Comparison of ENCODE assay signal across 11 cellular contexts in the genomic region with DNA sequence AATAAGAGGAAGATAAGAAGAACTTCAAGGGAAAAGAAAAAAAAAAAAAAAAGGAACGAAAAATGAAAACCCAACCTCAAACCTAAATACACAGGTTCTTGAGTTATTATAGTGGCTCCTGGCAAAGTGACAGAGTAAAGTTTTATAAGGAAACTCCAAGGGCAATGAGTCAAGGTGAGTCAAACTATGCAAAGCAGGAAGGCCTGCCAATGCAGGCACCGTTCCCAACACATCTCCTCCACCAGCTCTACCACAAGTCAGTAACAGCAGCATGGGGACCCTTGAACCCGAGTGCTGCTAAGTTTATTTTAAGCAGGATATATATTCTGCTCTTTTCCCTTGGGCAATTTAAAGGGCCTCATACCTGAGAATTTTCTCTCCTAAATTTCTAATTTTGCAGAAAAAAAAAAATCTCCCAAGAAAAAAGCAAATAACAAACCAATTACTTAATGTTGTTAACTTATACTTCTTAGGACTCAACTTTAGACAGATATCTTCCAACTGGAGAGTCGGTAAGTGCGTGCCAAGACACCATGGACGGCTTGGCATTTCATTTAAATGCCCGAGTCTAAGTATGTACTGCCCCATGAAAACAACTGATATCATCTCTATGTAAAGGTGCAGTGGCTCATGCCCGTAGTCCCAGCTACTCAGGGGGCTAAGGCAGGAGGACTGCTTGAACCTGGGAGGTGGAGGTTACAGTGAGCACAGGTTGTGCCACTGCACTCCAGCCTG.
DNase-seq lines count a peak whose midpoint lies in the region; ATAC-seq and TF ChIP-seq lines count a peak whose summit lies in the region.
"Had no signal": no experiment of that assay in that cellular context is flagged by ENCODE, and none has a peak within 500 bp of the region (broad histone marks: within the 10 kb centered on the region; RNA-seq: fewer than 3 reads in every experiment).

No MANE protein-coding gene starts in this region.

- TF ChIP-seq RAD21 in IMR-90 (IDR thresholded peaks at IDR 0.05; ENCODE audit: low read length) = no peak

- peaks cover 45% of the 10 kb centered on the region for H3K9me1 ChIP-seq in IMR-90 (ENCODE audit: insufficient read depth, low read length)

- H2AFZ ChIP-seq in ACC112 (ENCODE audit: low read length, unreplicated experiment) (no peak overlapping the region), IMR-90 (replicated peaks; ENCODE audit: low read length, poor library complexity) (no peak overlapping the region)

- H3K36me3 Mint-ChIP-seq in activated CD4-positive, alpha-beta memory T cell treated with anti-CD3 and anti-CD28 coated beads, Interleukin-2, amount 10 ng/mL, durations not matched to agents 7 days and 5 days (ENCODE audit: low read depth) = peaks cover 44% of the 10 kb centered on the region
- peaks cover 41% of the 10 kb centered on the region for H3K36me3 Mint-ChIP-seq in nephron progenitor cell (ENCODE audit: low read depth)

- H2BK5ac ChIP-seq in IMR-90 (ENCODE audit: low read depth, low read length, poor library complexity, severe bottlenecking) = peak overlapping the region; percentile 75

- H4K20me1 ChIP-seq in IMR-90 (ENCODE audit: insufficient read depth, low read length) = peaks cover 7% of the 10 kb centered on the region; the same call in 1 of the 2 replicates

- H3K18ac ChIP-seq in IMR-90 (ENCODE audit: low read depth, low read length) = no peak overlapping the region

- no peak for ATAC-seq in IMR-90 (ENCODE audit: low read depth)

- peak overlapping the region; percentile 20 for H3K4me3 ChIP-seq in ACC112 (ENCODE audit: low read depth, low read length)
- H3K4me3 ChIP-seq in IMR-90 (ENCODE audit: insufficient read depth, low read depth, low read length) = no peak overlapping the region
- H3K4me3 ChIP-seq in breast epithelium = no peak overlapping the region

- POLR2A ChIA-PET in IMR-90 (lab: Charles Lee; ENCODE audit: unreplicated experiment) = no interaction called here
- POLR2A ChIA-PET in activated CD4-positive, alpha-beta memory T cell treated with anti-CD3 and anti-CD28 coated beads, Interleukin-2, amount 10 ng/mL, durations not matched to agents 7 days and 5 days (lab: Charles Lee) = no interaction called here

- no peak for TF ChIP-seq POLR2A in IMR-90 (IDR thresholded peaks at IDR 0.05; ENCODE audit: low read depth, low read length)
- TF ChIP-seq POLR2A in breast epithelium (IDR thresholded peaks at IDR 0.05) = no peak

- WGBS in IMR-90 (ENCODE audit: extremely low coverage in 2 of 2, insufficient read length in 1 of 2), 2 experiments = 95% methylated on average over 4 of the region's 8 CpGs; no CpG with 5 or more reads in 1 of the 2 experiments

- H3K56ac ChIP-seq in IMR-90 (ENCODE audit: extremely low read depth, insufficient read depth, low read length) = no peak overlapping the region

- DNase-seq in IMR-90 (peak; percentile 93), breast epithelium (ENCODE audit: low spot score in 2 of 2) (peak; percentile 63 to 73), kidney tubule cell (ENCODE audit: low spot score) (peak; percentile 85), NCI-H82 treated with DMSO at 0.1 percent for 48 hours (lab: John Stamatoyannopoulos, UW; ENCODE audit: unreplicated experiment) (no peak), HuH-7.5 (ENCODE audit: low spot score) (no peak), nephron progenitor cell (no peak)
- DNase-seq in activated CD4-positive, alpha-beta memory T cell treated with anti-CD3 and anti-CD28 coated beads, Interleukin-2, amount 10 ng/mL, durations not matched to agents 7 days and 5 days = no peak
- DNase-seq: effector CD4-positive, alpha-beta T cell; MV-4-11 had no signal

- H2BK15ac ChIP-seq in IMR-90 (ENCODE audit: low read depth, low read length) = 0 out of 3 replicates have a peak overlapping the region, but pooled peaks have one; percentile 21

- in situ Hi-C loops in IMR-90 (cut with MboI; ENCODE audit: low sequenced_read_pairs) = loop anchor here (25.0 kb wide), 1 partner anchor 673 kb away; no protein-coding TSS in a partner anchor

- peak overlapping the region in 1 of 2 experiments; percentile 43; a peak in 2 of 4 replicates for H4K8ac ChIP-seq in IMR-90 (ENCODE audit: low read depth in 2 of 2, low read length in 2 of 2)

- H3K4me2 ChIP-seq in IMR-90 (ENCODE audit: low read depth, low read length) = no peak overlapping the region; the same call in 1 of the 2 replicates

- H3K4me1 Mint-ChIP-seq in activated CD4-positive, alpha-beta memory T cell treated with anti-CD3 and anti-CD28 coated beads, Interleukin-2, amount 10 ng/mL, durations not matched to agents 7 days and 5 days = no peaks in the 10 kb centered on the region
- H3K4me1 Mint-ChIP-seq in nephron progenitor cell = peaks cover 5% of the 10 kb centered on the region
- H3K4me1 Mint-ChIP-seq: CD14-positive monocyte had no signal

- H4K5ac ChIP-seq in IMR-90 (ENCODE audit: low read depth, low read length) = no peak overlapping the region

- H2AK9ac ChIP-seq in IMR-90 (replicated peaks; ENCODE audit: low read depth, low read length, poor library complexity) = no peak overlapping the region

- peaks cover 0 to 65% of the 10 kb centered on the region in 2 experiments; a peak in 3 of 4 replicates for H3K79me1 ChIP-seq in IMR-90 (ENCODE audit: low read depth in 1 of 2, low read length in 2 of 2)

- H3K27ac ChIP-seq in ACC112 (ENCODE audit: low read depth, low read length) (peak overlapping the region; percentile 93), IMR-90 (ENCODE audit: insufficient read depth, low read length) (no peak overlapping the region), breast epithelium (peak overlapping the region; percentile 44 to 59)

- peak overlapping the region; percentile 61 for H2BK120ac ChIP-seq in IMR-90 (ENCODE audit: low read depth, low read length)

- peak overlapping the region; percentile 70; the same call in 1 of the 2 replicates for H2AK5ac ChIP-seq in IMR-90 (ENCODE audit: low read depth, low read length)

- H3K9me3 Mint-ChIP-seq in activated CD4-positive, alpha-beta memory T cell treated with anti-CD3 and anti-CD28 coated beads, Interleukin-2, amount 10 ng/mL, durations not matched to agents 7 days and 5 days = no peaks in the 10 kb centered on the region
- H3K9me3 Mint-ChIP-seq in nephron progenitor cell = no peaks in the 10 kb centered on the region
- H3K9me3 Mint-ChIP-seq: CD14-positive monocyte had no signal

- no peaks in the 10 kb centered on the region for H3K27me3 Mint-ChIP-seq in activated CD4-positive, alpha-beta memory T cell treated with anti-CD3 and anti-CD28 coated beads, Interleukin-2, amount 10 ng/mL, durations not matched to agents 7 days and 5 days
- H3K27me3 Mint-ChIP-seq in nephron progenitor cell (ENCODE audit: low read depth, poor library complexity) = peaks cover 2% of the 10 kb centered on the region

- CTCF ChIA-PET in IMR-90 (lab: Yijun Ruan, JAX) = interaction anchor here (1.8 kb wide), 2 partner anchors 41 to 265 kb away, joined by 5 to 7 read pairs; no protein-coding TSS in a partner anchor
- CTCF ChIA-PET in activated CD4-positive, alpha-beta memory T cell treated with anti-CD3 and anti-CD28 coated beads, Interleukin-2, amount 10 ng/mL, durations not matched to agents 7 days and 5 days (lab: Charles Lee) = no interaction called here

- H3K27ac Mint-ChIP-seq in activated CD4-positive, alpha-beta memory T cell treated with anti-CD3 and anti-CD28 coated beads, Interleukin-2, amount 10 ng/mL, durations not matched to agents 7 days and 5 days = no peak overlapping the region
- H3K27ac Mint-ChIP-seq in nephron progenitor cell = no peak overlapping the region

- no peak overlapping the region for H3K4me3 Mint-ChIP-seq in activated CD4-positive, alpha-beta memory T cell treated with anti-CD3 and anti-CD28 coated beads, Interleukin-2, amount 10 ng/mL, durations not matched to agents 7 days and 5 days
- no peak overlapping the region for H3K4me3 Mint-ChIP-seq in nephron progenitor cell
- H3K4me3 Mint-ChIP-seq: CD14-positive monocyte had no signal

- no peak overlapping the region for H3K23ac ChIP-seq in IMR-90 (ENCODE audit: low read depth, low read length)

- peaks cover 24% of the 10 kb centered on the region for H3K36me3 ChIP-seq in ACC112 (ENCODE audit: insufficient read depth, low read length)
- peaks cover 40% of the 10 kb centered on the region for H3K36me3 ChIP-seq in IMR-90 (ENCODE audit: control insufficient read depth, insufficient read depth, low read length)
- H3K36me3 ChIP-seq in breast epithelium = no peaks in the 10 kb centered on the region

- H3K27me3 ChIP-seq in ACC112 (ENCODE audit: insufficient read depth, low read length) (no peaks in the 10 kb centered on the region), IMR-90 (ENCODE audit: control insufficient read depth, insufficient read depth, low read length) (no peaks in the 10 kb centered on the region), breast epithelium (no peaks in the 10 kb centered on the region)

- peak overlapping the region; percentile 50 for H3K4ac ChIP-seq in IMR-90 (ENCODE audit: low read depth, low read length)

- no peaks in the 10 kb centered on the region for H3K79me2 ChIP-seq in ACC112 (ENCODE audit: control insufficient read depth, insufficient read depth, low read length, unreplicated experiment)

- H3K4me1 ChIP-seq in ACC112 (ENCODE audit: control insufficient read depth, insufficient read depth, low read length, unreplicated experiment) (peaks cover 76% of the 10 kb centered on the region), IMR-90 (ENCODE audit: control insufficient read depth, insufficient read depth, low read length) (peaks cover 25% of the 10 kb centered on the region), breast epithelium (no peaks in the 10 kb centered on the region)

- no peak for TF ChIP-seq CTCF in IMR-90 (conservative IDR thresholded peaks at IDR 0.05; ENCODE audit: low read depth, low read length)
- no peak for TF ChIP-seq CTCF in breast epithelium (IDR thresholded peaks at IDR 0.05)
- no peak for TF ChIP-seq CTCF in nephron progenitor cell (IDR thresholded peaks at IDR 0.05)

- 0 out of 2 replicates have a peak overlapping the region, but pooled peaks have one; percentile 16 for H4K91ac ChIP-seq in IMR-90 (ENCODE audit: insufficient read depth, low read depth, low read length)

- dilution Hi-C loops in IMR-90 (cut with HindIII; ENCODE audit: low sequenced_read_pairs, unreplicated experiment) = no loop called here

- intact Hi-C loops in IMR-90 (cut with micrococcal nuclease) = no loop called here
- intact Hi-C loops in breast epithelium (cut with DNase I; ENCODE audit: low total_unique reads) = no loop called here

- no TSS peak for BruUV-seq in IMR-90 (replicated peaks; lab: Mats Ljungman, UMichigan)

- H2BK20ac ChIP-seq in IMR-90 (ENCODE audit: low read depth, low read length) = peak overlapping the region; percentile 60; the same call in 1 of the 2 replicates

- no peak overlapping the region for H3K9ac ChIP-seq in IMR-90 (ENCODE audit: low read depth, low read length)

- no peaks in the 10 kb centered on the region for H3K9me3 ChIP-seq in IMR-90 (ENCODE audit: control insufficient read depth, insufficient read depth, low read length)
- no peaks in the 10 kb centered on the region for H3K9me3 ChIP-seq in breast epithelium

- H3K14ac ChIP-seq in IMR-90 (replicated peaks; ENCODE audit: low read depth, low read length) = peak overlapping the region; percentile 67

TF ChIP-seq in IMR-90, 13 proteins besides CTCF, POLR2A, EP300 and RAD21 (continues in another document):
- no peak for TF ChIP-seq MAZ (IDR thresholded peaks at IDR 0.05; ENCODE audit: borderline replicate concordance, low read depth, low read length)
- TF ChIP-seq RCOR1 (IDR thresholded peaks at IDR 0.05; ENCODE audit: insufficient replicate concordance, low read length) = no peak
- no peak for TF ChIP-seq CHD1 (IDR thresholded peaks at IDR 0.05; ENCODE audit: low read depth, low read length)

Comparison
In these comparisons a context has a peak if more than half of its experiments do, and no peak if none do; other contexts are left out.
1. DNase-seq: peak in IMR-90 (single experiment), breast epithelium (2 of 2) and kidney tubule cell (single experiment); none in NCI-H82 treated with DMSO at 0.1 percent for 48 hours (single experiment), activated CD4-positive, alpha-beta memory T cell treated with anti-CD3 and anti-CD28 coated beads, Interleukin-2, amount 10 ng/mL, durations not matched to agents 7 days and 5 days (single experiment), HuH-7.5 (single experiment) and nephron progenitor cell (single experiment).